ENCODE assay signal across 7 cellular contexts in the genomic region with DNA sequence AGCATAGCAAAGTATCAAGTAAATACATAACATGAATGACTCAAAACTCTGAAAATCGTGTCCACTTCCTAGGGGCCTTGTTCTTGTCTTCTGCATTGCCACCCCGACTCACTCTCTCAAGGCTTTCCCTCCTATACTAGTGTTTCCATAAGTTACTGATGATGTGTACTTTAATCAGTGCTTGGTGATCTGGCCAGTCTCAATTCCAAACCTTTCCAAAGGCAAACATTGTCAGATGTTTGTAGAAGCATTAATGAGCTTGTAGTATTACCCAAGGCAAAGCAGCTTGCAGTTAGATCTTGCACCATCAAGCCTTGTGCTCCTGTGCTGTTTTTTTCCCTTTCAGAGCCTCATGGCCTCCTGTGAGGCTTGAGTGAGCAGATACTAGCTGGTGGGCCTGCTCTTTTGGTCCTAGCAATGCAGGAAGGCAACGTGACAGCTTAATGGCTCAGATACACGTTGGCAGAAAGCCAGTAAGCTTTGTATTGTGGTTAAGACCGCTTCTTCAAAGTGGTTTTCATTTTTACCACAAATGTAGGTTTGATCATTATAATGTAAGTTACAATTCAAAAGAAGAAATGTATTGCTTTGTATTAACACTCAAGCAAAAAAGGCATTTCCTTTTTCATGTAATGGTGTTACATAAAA. TPM values are rescaled to one million over a fixed set of nuclear protein-coding genes. Genes with fewer than 3 reads are reported as not detected.
DNase-seq lines count a peak whose midpoint lies in the region; ATAC-seq, FAIRE-seq and TF ChIP-seq lines count a peak whose summit lies in the region.

No MANE protein-coding gene starts in this region.

- H3K4me3 ChIP-seq in Karpas-422 (ENCODE audit: low read length) (no peak overlapping the region), SK-N-SH (ENCODE audit: low read depth in 2 of 2, low read length in 1 of 2) (no peak overlapping the region; a peak in 1 of 4 replicates), body of pancreas (no peak overlapping the region), mucosa of descending colon (no peak overlapping the region), gastroesophageal sphincter (no peak overlapping the region)

- TF ChIP-seq EP300 in SK-N-SH (IDR thresholded peaks at IDR 0.05; ENCODE audit: borderline replicate concordance in 1 of 2, low read depth in 1 of 2, low read length in 1 of 2), result no peak
- TF ChIP-seq EP300 in gastroesophageal sphincter (IDR thresholded peaks at IDR 0.05), result no peak

- POLR2A ChIA-PET in SK-N-SH (lab: Yijun Ruan, JAX), result no interaction called here

- H3F3A ChIP-seq in SK-N-SH (replicated peaks; ENCODE audit: insufficient read depth), result peaks cover 10% of the 10 kb centered on the region

- no peaks in the 10 kb centered on the region for H3K9me2 ChIP-seq in Karpas-422 (replicated peaks; ENCODE audit: insufficient read depth, low read length)
- no peaks in the 10 kb centered on the region for H3K9me2 ChIP-seq in SK-N-SH

- TF ChIP-seq RAD21 in SK-N-SH (IDR thresholded peaks at IDR 0.05; ENCODE audit: low read length), result no peak

- intact Hi-C loops in body of pancreas (cut with DNase I), result no loop called here
- intact Hi-C loops in mucosa of descending colon (cut with DNase I, micrococcal nuclease), result no loop called here

- H2AFZ ChIP-seq in Karpas-422 (ENCODE audit: low read length) (no peak overlapping the region), SK-N-SH (ENCODE audit: low read depth) (no peak overlapping the region)

- CTCF ChIA-PET in SK-N-SH (lab: Yijun Ruan, JAX), result interaction anchor here (1.0 to 1.6 kb wide), 3 partner anchors 10 to 42 kb away, joined by 3 to 6 read pairs (median 4); no protein-coding TSS in a partner anchor

- WGBS in SK-N-SH (ENCODE audit: low lambda C conversion rate), result 28% methylated on average over 5 of the region's 5 CpGs
- WGBS in body of pancreas, 2 donors, result 23 to 36% methylated on average over 5 of the region's 5 CpGs
- WGBS in gastroesophageal sphincter (ENCODE audit: low coverage in 1 of 2), 2 donors, result 28 to 72% methylated on average over 3 to 5 of the region's 5 CpGs

- H3K9me3 ChIP-seq in Karpas-422 (ENCODE audit: low read length) (no peaks in the 10 kb centered on the region), SK-N-SH (no peaks in the 10 kb centered on the region), body of pancreas (no peaks in the 10 kb centered on the region), mucosa of descending colon (no peaks in the 10 kb centered on the region), gastroesophageal sphincter (no peaks in the 10 kb centered on the region)

- peaks cover 52% of the 10 kb centered on the region for H4K20me1 ChIP-seq in Karpas-422 (ENCODE audit: insufficient read depth, low read depth, low read length)
- H4K20me1 ChIP-seq in SK-N-SH (ENCODE audit: insufficient read depth), result no peaks in the 10 kb centered on the region; the same call in 1 of the 2 replicates

- ATAC-seq in GM21786 (IDR thresholded peaks at IDR 0.05; ENCODE audit: unreplicated experiment), result peak; percentile 91
- ATAC-seq in body of pancreas, result no peak
- ATAC-seq in mucosa of descending colon, result peak; percentile 58
- no peak for ATAC-seq in gastroesophageal sphincter

- H3K36me3 ChIP-seq in Karpas-422 (ENCODE audit: insufficient read depth, low read length) (no peaks in the 10 kb centered on the region), SK-N-SH (replicated peaks in 1 of 2; ENCODE audit: control insufficient read depth in 1 of 2, insufficient read depth in 2 of 2, low read length in 1 of 2) (peaks cover 0 to 6% of the 10 kb centered on the region in 2 experiments), body of pancreas (replicated peaks in 1 of 2; ENCODE audit: insufficient read depth in 1 of 2, low read depth in 2 of 2) (no peaks in the 10 kb centered on the region), mucosa of descending colon (ENCODE audit: low read depth) (no peaks in the 10 kb centered on the region), gastroesophageal sphincter (no peaks in the 10 kb centered on the region)

- H3K4me1 ChIP-seq in Karpas-422 (ENCODE audit: low read length) (peaks cover 20% of the 10 kb centered on the region), SK-N-SH (ENCODE audit: control insufficient read depth in 1 of 2, insufficient read depth in 2 of 2, low read depth in 1 of 2, low read length in 1 of 2) (peaks cover 15 to 33% of the 10 kb centered on the region in 2 experiments; a peak in 3 of 4 replicates), body of pancreas (peaks cover 41% of the 10 kb centered on the region), mucosa of descending colon (ENCODE audit: low read depth) (peaks cover 12% of the 10 kb centered on the region), gastroesophageal sphincter (peaks cover 0 to 76% (median 10%) of the 10 kb centered on the region in 3 donors)

- FAIRE-seq in GM12892 (lab: Jason Lieb, UNC), result peak; percentile 90

- H3K9ac ChIP-seq in Karpas-422 (ENCODE audit: low read length), result 0 out of 2 replicates have a peak overlapping the region, but pooled peaks have one; percentile 6
- H3K9ac ChIP-seq in SK-N-SH, result no peak overlapping the region

- no peaks in the 10 kb centered on the region for H3K27me3 ChIP-seq in Karpas-422 (ENCODE audit: low read length)
- no peaks in the 10 kb centered on the region for H3K27me3 ChIP-seq in SK-N-SH (ENCODE audit: insufficient read depth)
- H3K27me3 ChIP-seq in body of pancreas, result no peaks in the 10 kb centered on the region
- H3K27me3 ChIP-seq in gastroesophageal sphincter, result no peaks in the 10 kb centered on the region

- peaks cover 44% of the 10 kb centered on the region for H3K79me2 ChIP-seq in Karpas-422 (ENCODE audit: low read length)
- peaks cover 72% of the 10 kb centered on the region for H3K79me2 ChIP-seq in SK-N-SH (ENCODE audit: insufficient read depth)

- H3K27ac ChIP-seq in Karpas-422 (ENCODE audit: low read length) (no peak overlapping the region), SK-N-SH (ENCODE audit: low read depth in 2 of 2, low read length in 1 of 2) (peak overlapping the region; percentile 37 to 62; a peak in 3 of 4 replicates), body of pancreas (no peak overlapping the region), gastroesophageal sphincter (no peak overlapping the region)

- DNase-seq in GM12892 (ENCODE audit: insufficient read length) (no peak), Karpas-422 (peak; percentile 65), SK-N-SH (peak; percentile 51), body of pancreas (peak in 3 of 4 donors; percentile 23 to 57 (median 25)), mucosa of descending colon (peak in 1 of 3 donors; percentile 39)

- TF ChIP-seq POLR2A in GM12892 (IDR thresholded peaks at IDR 0.05; ENCODE audit: low read depth, low read length) (no peak), body of pancreas (IDR thresholded peaks at IDR 0.05) (no peak), gastroesophageal sphincter (IDR thresholded peaks at IDR 0.05) (no peak)

- H3K4me2 ChIP-seq in Karpas-422 (ENCODE audit: low read depth, low read length, poor library complexity, severe bottlenecking) (peak overlapping the region; percentile 41), SK-N-SH (peak overlapping the region; percentile 12; the same call in 1 of the 2 replicates)

- TF ChIP-seq CTCF in SK-N-SH (IDR thresholded peaks at IDR 0.05), result no peak
- no peak for TF ChIP-seq CTCF in body of pancreas (IDR thresholded peaks at IDR 0.05)
- no peak for TF ChIP-seq CTCF in mucosa of descending colon (IDR thresholded peaks at IDR 0.05)
- TF ChIP-seq CTCF in gastroesophageal sphincter (IDR thresholded peaks at IDR 0.05), result no peak

TF ChIP-seq in SK-N-SH, 30 proteins besides CTCF, POLR2A, EP300 and RAD21 (continues in another document):
- peak; percentile 30; the same call in 1 of the 2 replicates for TF ChIP-seq GATA2 (CRISPR knock-in tag; IDR thresholded peaks at IDR 0.05)
- TF ChIP-seq, protein P1, sequence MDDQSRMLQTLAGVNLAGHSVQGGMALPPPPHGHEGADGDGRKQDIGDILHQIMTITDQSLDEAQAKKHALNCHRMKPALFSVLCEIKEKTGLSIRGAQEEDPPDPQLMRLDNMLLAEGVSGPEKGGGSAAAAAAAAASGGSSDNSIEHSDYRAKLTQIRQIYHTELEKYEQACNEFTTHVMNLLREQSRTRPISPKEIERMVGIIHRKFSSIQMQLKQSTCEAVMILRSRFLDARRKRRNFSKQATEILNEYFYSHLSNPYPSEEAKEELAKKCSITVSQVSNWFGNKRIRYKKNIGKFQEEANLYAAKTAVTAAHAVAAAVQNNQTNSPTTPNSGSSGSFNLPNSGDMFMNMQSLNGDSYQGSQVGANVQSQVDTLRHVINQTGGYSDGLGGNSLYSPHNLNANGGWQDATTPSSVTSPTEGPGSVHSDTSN (IDR thresholded peaks at IDR 0.05), result peak; percentile 8; the same call in 1 of the 2 replicates
- peak; percentile 87 for TF ChIP-seq NFIC (IDR thresholded peaks at IDR 0.05; ENCODE audit: borderline replicate concordance)
- TF ChIP-seq POLR2AphosphoS5 (IDR thresholded peaks at IDR 0.05; ENCODE audit: low read depth, low read length), result no peak
- TF ChIP-seq MXI1 (IDR thresholded peaks at IDR 0.05; ENCODE audit: low read depth, low read length), result peak; percentile 73; the same call in 1 of the 2 replicates
- TF ChIP-seq, protein P2, sequence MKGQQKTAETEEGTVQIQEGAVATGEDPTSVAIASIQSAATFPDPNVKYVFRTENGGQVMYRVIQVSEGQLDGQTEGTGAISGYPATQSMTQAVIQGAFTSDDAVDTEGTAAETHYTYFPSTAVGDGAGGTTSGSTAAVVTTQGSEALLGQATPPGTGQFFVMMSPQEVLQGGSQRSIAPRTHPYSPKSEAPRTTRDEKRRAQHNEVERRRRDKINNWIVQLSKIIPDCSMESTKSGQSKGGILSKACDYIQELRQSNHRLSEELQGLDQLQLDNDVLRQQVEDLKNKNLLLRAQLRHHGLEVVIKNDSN (IDR thresholded peaks at IDR 0.05; ENCODE audit: borderline replicate concordance, low read depth), result 0 out of 2 replicates have a peak, but pooled peaks have one; percentile 8
- TF ChIP-seq RCOR1 (IDR thresholded peaks at IDR 0.05; ENCODE audit: low read length), result 0 out of 2 replicates have a peak, but pooled peaks have one; percentile 25
- TF ChIP-seq, protein P3, sequence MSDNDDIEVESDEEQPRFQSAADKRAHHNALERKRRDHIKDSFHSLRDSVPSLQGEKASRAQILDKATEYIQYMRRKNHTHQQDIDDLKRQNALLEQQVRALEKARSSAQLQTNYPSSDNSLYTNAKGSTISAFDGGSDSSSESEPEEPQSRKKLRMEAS (IDR thresholded peaks at IDR 0.05; ENCODE audit: low read depth), result peak; percentile 75; the same call in 1 of the 2 replicates
- peak; percentile 56 for TF ChIP-seq FOXJ3 (CRISPR knock-in tag; IDR thresholded peaks at IDR 0.05)

RNA-seq across cellular contexts. Expression of a gene that starts 51.8 kb away (rescaled TPM):
- 62.6 TPM for polyA plus RNA-seq in GM12892 (2012; ENCODE audit: missing spikeins)
- 23.8 and 36.8 TPM in 2 replicates for total RNA-seq in Karpas-422 (2014; rRNA removed; shearing (Covaris generic); ENCODE audit: low replicate concordance)
- polyA plus RNA-seq in SK-N-SH (2012; rRNA removed), result 13.8 and 16.4 TPM in 2 replicates
- 14.2 and 16.3 TPM in 2 replicates for polyA plus RNA-seq in SK-N-SH (2012; cell fraction: cytosol; rRNA removed)
- 29.8 and 46.5 TPM in 2 replicates for polyA plus RNA-seq in SK-N-SH (2012; cell fraction: nucleus; rRNA removed)
- total RNA-seq in body of pancreas (10 to 100 TPM; 32.7 to 37.9 TPM), mucosa of descending colon (100 to 1,000 TPM in 1 of 3 donors, 10 to 100 TPM in 2; 50.4 to 133 (median 52.0) TPM), gastroesophageal sphincter (100 to 1,000 TPM in 1 of 4 donors, 10 to 100 TPM in 3; 49.5 to 128 (median 77.6) TPM)

Comparison
In these comparisons a context has a peak if more than half of its experiments do, and no peak if none do; other contexts are left out.
1. ATAC-seq: peak in GM21786 (single experiment) and mucosa of descending colon (single experiment); none in body of pancreas (single experiment) and gastroesophageal sphincter (single experiment).
2. H3K27ac ChIP-seq: peak in SK-N-SH (2 of 2); none in Karpas-422 (single experiment), body of pancreas (0 of 4) and gastroesophageal sphincter (0 of 4).